26 cellular contexts compared by ENCODE assay signal in genomic region chrX:50787099-50787498, GRCh38.
"Had no signal": no experiment of that assay in that cellular context is flagged by ENCODE, and none has a peak within 500 bp of the region (broad histone marks: within the 10 kb centered on the region; RNA-seq: fewer than 3 reads in every experiment).

No MANE protein-coding gene starts in this region.

- DNase-seq: colonic mucosa; cortex of kidney; dermis blood vessel endothelial cell; dorsolateral prefrontal cortex; effector CD4-positive, alpha-beta T cell; effector CD8-positive, alpha-beta T cell; effector memory CD4-positive, alpha-beta T cell; effector memory CD8-positive, alpha-beta T cell; endodermal cell; erythroblast; esophagus squamous epithelium; foreskin fibroblast; foreskin keratinocyte; foreskin melanocyte; gastrocnemius medialis; glutamatergic neuron; head of caudate nucleus; heart left ventricle; heart right ventricle had no signal

- H3K4me3 ChIP-seq: colonic mucosa, coronary artery, dorsolateral prefrontal cortex, esophagus muscularis mucosa, esophagus squamous epithelium, gastrocnemius medialis, gastroesophageal sphincter, heart left ventricle, heart right ventricle had no signal

- H3K9me3 ChIP-seq: colonic mucosa, esophagus squamous epithelium, gastrocnemius medialis, gastroesophageal sphincter had no signal

- H3K27ac ChIP-seq: colonic mucosa, coronary artery, dorsolateral prefrontal cortex, epithelial cell of prostate, esophagus muscularis mucosa, esophagus squamous epithelium, foreskin keratinocyte, gastrocnemius medialis, gastroesophageal sphincter, heart left ventricle, heart right ventricle had no signal

- H3K27me3 ChIP-seq: colonic mucosa, esophagus muscularis mucosa, esophagus squamous epithelium, foreskin keratinocyte, gastrocnemius medialis, gastroesophageal sphincter had no signal

- H3K36me3 ChIP-seq: colonic mucosa, esophagus muscularis mucosa, esophagus squamous epithelium, gastrocnemius medialis, gastroesophageal sphincter, heart left ventricle, heart right ventricle had no signal

- FAIRE-seq: endometrium, endothelial cell of umbilical vein had no signal

- H3K4me1 ChIP-seq: colonic mucosa, esophagus muscularis mucosa, esophagus squamous epithelium, foreskin keratinocyte, gastrocnemius medialis, gastroesophageal sphincter, heart left ventricle had no signal

- ATAC-seq: effector memory CD8-positive, alpha-beta T cell; esophagus mucosa; foreskin keratinocyte; gastrocnemius medialis; gastroesophageal sphincter; heart left ventricle; heart right ventricle had no signal
